In genomic region chr22:39528681-39529486, GRCh38 we compare ENCODE assay signal across 8 cellular contexts. TPM values are rescaled to one million over a fixed set of nuclear protein-coding genes. Genes with fewer than 3 reads are reported as not detected.
DNase-seq lines count a peak whose midpoint lies in the region; ATAC-seq, FAIRE-seq and TF ChIP-seq lines count a peak whose summit lies in the region.

No MANE protein-coding gene starts in this region.

- peaks cover 86% of the 10 kb centered on the region for H3K4me1 Mint-ChIP-seq in activated CD4-positive, alpha-beta T cell treated with anti-CD3 and anti-CD28 coated beads, Interleukin-2, amount 10 ng/mL, durations not matched to agents 7 days and 5 days

- H3K27me3 Mint-ChIP-seq in activated CD4-positive, alpha-beta T cell treated with anti-CD3 and anti-CD28 coated beads, Interleukin-2, amount 10 ng/mL, durations not matched to agents 7 days and 5 days: no peaks in the 10 kb centered on the region

- peaks cover 42% of the 10 kb centered on the region for H4K20me1 ChIP-seq in HepG2 (ENCODE audit: insufficient read depth, low read length)

- no peaks in the 10 kb centered on the region for H3K9me3 ChIP-seq in colonic mucosa
- H3K9me3 ChIP-seq in HepG2 (ENCODE audit: low read length): no peaks in the 10 kb centered on the region

- in situ Hi-C loops in HepG2 (cut with HindIII; ENCODE audit: extremely low pct_ligation_motif_present, low pct_unique_long_range_greater_than_20kb): no loop called here

- peak overlapping the region; percentile 59 for H3K4me2 ChIP-seq in HepG2 (ENCODE audit: low read depth, low read length)

- H3K9me3 Mint-ChIP-seq in activated CD4-positive, alpha-beta T cell treated with anti-CD3 and anti-CD28 coated beads, Interleukin-2, amount 10 ng/mL, durations not matched to agents 7 days and 5 days: no peaks in the 10 kb centered on the region

- H3K36me3 ChIP-seq in colonic mucosa (no peaks in the 10 kb centered on the region), HepG2 (replicated peaks in 1 of 2; ENCODE audit: control insufficient read depth in 1 of 2, insufficient read depth in 2 of 2, low read length in 2 of 2) (peaks cover 3 to 15% of the 10 kb centered on the region in 2 experiments)

- TF ChIP-seq RAD21 in HepG2 (CRISPR knock-in tag; IDR thresholded peaks at IDR 0.05): peak; percentile 98

- H3K4me3 ChIP-seq in colonic mucosa (peak overlapping the region; percentile 23), HepG2 (replicated peaks in 1 of 3; ENCODE audit: insufficient read depth in 1 of 3, low read depth in 2 of 3, low read length in 3 of 3) (peak overlapping the region in 1 of 3 experiments; percentile 9; a peak in 1 of 6 replicates)

- peak overlapping the region; percentile 80 for H3K27ac Mint-ChIP-seq in activated CD4-positive, alpha-beta T cell treated with anti-CD3 and anti-CD28 coated beads, Interleukin-2, amount 10 ng/mL, durations not matched to agents 7 days and 5 days

- peak overlapping the region; percentile 89 for H3K27ac ChIP-seq in colonic mucosa
- no peak overlapping the region for H3K27ac ChIP-seq in HepG2 (ENCODE audit: extremely low read length, insufficient read depth, low read length)

- DNase-seq in EH (ENCODE audit: low read depth): peak; percentile 84
- peak; percentile 90 to 95 for DNase-seq in NCI-H526 (lab: John Stamatoyannopoulos, UW)
- DNase-seq in activated CD4-positive, alpha-beta T cell treated with anti-CD3 and anti-CD28 coated beads, Interleukin-2, amount 10 ng/mL, durations not matched to agents 7 days and 5 days: peak; percentile 93
- peak; percentile 95 for DNase-seq in colonic mucosa
- peak; percentile 80 for DNase-seq in HepG2 (ENCODE audit: low spot score)
- peak; percentile 91 to 93 for DNase-seq in stimulated activated CD4-positive, alpha-beta T cell treated with anti-CD3 and anti-CD28 coated beads, Interleukin-2, amount 100 ng/mL, for 24 hours

- intact Hi-C loops in colonic mucosa (cut with DNase I) (loop anchor here (5.0 to 10.0 kb wide), 3 partner anchors 37 to 354 kb away; partner anchors contain the start of gene RPL3), HepG2 (cut with micrococcal nuclease; ENCODE audit: unreplicated experiment) (loop anchor here (1.0 kb wide), 1 partner anchor 36 kb away; no protein-coding TSS in a partner anchor)

- POLR2A ChIA-PET in activated CD4-positive, alpha-beta T cell treated with anti-CD3 and anti-CD28 coated beads, Interleukin-2, amount 10 ng/mL, durations not matched to agents 7 days and 5 days (lab: Charles Lee): interaction anchor here (0.6 to 1.2 kb wide), 3 partner anchors 9 to 210 kb away, joined by 4 to 7 read pairs (median 6); partner anchors contain the start of genes ATF4, RPL3 and TAB1
- POLR2A ChIA-PET in HepG2 (lab: Yijun Ruan, JAX): interaction anchor here (0.8 to 11.2 kb wide), 10 partner anchors 8 to 515 kb away, joined by 3 to 167 read pairs (median 6); partner anchors contain the start of genes ATF4, MIEF1, RPL3 and TAB1

- no peak overlapping the region for H2AFZ ChIP-seq in HepG2 (ENCODE audit: low read length)

- TF ChIP-seq EP300 in HepG2 (IDR thresholded peaks at IDR 0.05; ENCODE audit: low read depth in 2 of 2, low read length in 2 of 2) (peak; percentile 24 to 81; a peak in 2 of 4 replicates), HepG2 (CRISPR knock-in tag; IDR thresholded peaks at IDR 0.05; ENCODE audit: borderline replicate concordance) (peak; percentile 52)

- FAIRE-seq in HepG2 (lab: Jason Lieb, UNC): no peak

- peak overlapping the region; percentile 52 for H3K4me3 Mint-ChIP-seq in activated CD4-positive, alpha-beta T cell treated with anti-CD3 and anti-CD28 coated beads, Interleukin-2, amount 10 ng/mL, durations not matched to agents 7 days and 5 days

- peak; percentile 98 for TF ChIP-seq CTCF in colonic mucosa (IDR thresholded peaks at IDR 0.05)
- peak; percentile 100 for TF ChIP-seq CTCF in HepG2 (CRISPR knock-in tag; IDR thresholded peaks at IDR 0.05)

- CTCF ChIA-PET in activated CD4-positive, alpha-beta T cell treated with anti-CD3 and anti-CD28 coated beads, Interleukin-2, amount 10 ng/mL, durations not matched to agents 7 days and 5 days (lab: Charles Lee): interaction anchor here (0.6 to 11.4 kb wide), 47 partner anchors 9 to 820 kb away, joined by 3 to 216 read pairs (median 5); partner anchors contain the start of genes ATF4, CBX7, FAM83F and MIEF1
- CTCF ChIA-PET in HepG2 (lab: Yijun Ruan, JAX; ENCODE audit: low intra/inter-chr PET ratio, low total read pairs): interaction anchor here (1.6 to 3.3 kb wide), 2 partner anchors 33 to 36 kb away, joined by 18 to 24 read pairs; no protein-coding TSS in a partner anchor

- no TSS peak for BruUV-seq in HepG2 (replicated peaks; lab: Mats Ljungman, UMichigan)

- peaks cover 59% of the 10 kb centered on the region for H3K36me3 Mint-ChIP-seq in activated CD4-positive, alpha-beta T cell treated with anti-CD3 and anti-CD28 coated beads, Interleukin-2, amount 10 ng/mL, durations not matched to agents 7 days and 5 days (ENCODE audit: low read depth)

- peaks cover 21% of the 10 kb centered on the region for H3K79me2 ChIP-seq in HepG2 (ENCODE audit: insufficient read depth, low read length)

- H3K4me1 ChIP-seq in colonic mucosa (peaks cover 43% of the 10 kb centered on the region), HepG2 (ENCODE audit: insufficient read depth, low read length) (peaks cover 83% of the 10 kb centered on the region)

- H3K27me3 ChIP-seq in colonic mucosa (no peaks in the 10 kb centered on the region), HepG2 (ENCODE audit: control insufficient read depth in 1 of 2, insufficient read depth in 2 of 2, low read length in 2 of 2) (no peaks in the 10 kb centered on the region; a peak in 1 of 5 replicates)

- peak overlapping the region; percentile 15 to 83 for H3K9ac ChIP-seq in colonic mucosa (ENCODE audit: low read depth in 2 of 2, low read length in 2 of 2)
- no peak overlapping the region for H3K9ac ChIP-seq in HepG2 (ENCODE audit: insufficient read depth, low read depth, low read length)

- TF ChIP-seq POLR2A in HepG2 (IDR thresholded peaks at IDR 0.05; ENCODE audit: insufficient read depth in 1 of 2, low read depth in 2 of 2, low read length in 2 of 2): 0 out of 4 replicates have a peak, but pooled peaks of 1 of the 2 experiments have one; percentile 2

- ATAC-seq in HG03432 (IDR thresholded peaks at IDR 0.05; ENCODE audit: unreplicated experiment) (peak; percentile 31), HepG2 (peak; percentile 12), GM21786 (IDR thresholded peaks at IDR 0.05; ENCODE audit: unreplicated experiment) (no peak)

- WGBS in HepG2 (ENCODE audit: low lambda C conversion rate): over 99% methylated on average over 10 of the region's 32 CpGs

RNA-seq across cellular contexts. Expression of gene RPS19BP1, which starts 3.7 kb away (rescaled TPM):
- 10 to 100 TPM; 51.8 to 69.3 TPM for total RNA-seq in activated CD4-positive, alpha-beta T cell treated with anti-CD3 and anti-CD28 coated beads, Interleukin-2, amount 10 ng/mL, durations not matched to agents 7 days and 5 days
- 100 to 1,000 TPM in 1 of 2 donors, 10 to 100 TPM in 1; 61.4 to 111 TPM for total RNA-seq in colonic mucosa
- total RNA-seq in HepG2 (2016; rRNA removed; fragmentation: Illumina TruSeq; extraction: Trizol): 81.3 and 88.2 TPM in 2 replicates
- 128 and 142 TPM in 2 replicates for total RNA-seq in HepG2 (2016; cell fraction: cytosol; rRNA removed; fragmentation: Illumina TruSeq; extraction: Trizol; ENCODE audit: low read depth)
- total RNA-seq in HepG2 (2016; cell fraction: insoluble cytoplasmic fraction; rRNA removed; fragmentation: Illumina TruSeq; extraction: Trizol): 77.0 and 92.6 TPM in 2 replicates
- 138 and 159 TPM in 2 replicates for total RNA-seq in HepG2 (2016; cell fraction: membrane; rRNA removed; fragmentation: Illumina TruSeq; extraction: Trizol)
- total RNA-seq in HepG2 (2016; cell fraction: nucleus; rRNA removed; fragmentation: Illumina TruSeq; extraction: Trizol): 32.9 and 36.8 TPM in 2 replicates
- polyA plus RNA-seq in HepG2 (2011; rRNA removed): 44.3 and 47.8 TPM in 2 replicates
- polyA plus RNA-seq in HepG2 (2011; cell fraction: cytosol; rRNA removed): 48.9 and 72.7 TPM in 2 replicates
- polyA plus RNA-seq in HepG2 (2011; cell fraction: nucleus; rRNA removed): 39.6 and 43.4 TPM in 2 replicates
- polyA plus RNA-seq in HepG2 (2012): 22.5 and 32.4 TPM in 2 replicates
- polyA plus RNA-seq in HepG2 (2016; cell fraction: cytosol; fragmentation: Illumina TruSeq; extraction: Trizol; ENCODE audit: low read depth): 155 and 179 TPM in 2 replicates
- 84.3 and 101 TPM in 2 replicates for polyA plus RNA-seq in HepG2 (2016; cell fraction: insoluble cytoplasmic fraction; fragmentation: Illumina TruSeq; extraction: Trizol; ENCODE audit: low read depth)
- 130 and 146 TPM in 2 replicates for polyA plus RNA-seq in HepG2 (2016; cell fraction: membrane; fragmentation: Illumina TruSeq; extraction: Trizol; ENCODE audit: low read depth)
- polyA plus RNA-seq in HepG2 (2016; cell fraction: nucleus; fragmentation: Illumina TruSeq; extraction: Trizol; ENCODE audit: insufficient read depth, low read depth): 72.3 and 78.7 TPM in 2 replicates
- polyA minus RNA-seq in HepG2 (2011; rRNA and poly(A)+ RNA removed; ENCODE audit: low replicate concordance): 8.8 and 14.5 TPM in 2 replicates
- polyA minus RNA-seq in HepG2 (2011; cell fraction: cytosol; rRNA and poly(A)+ RNA removed): 7.8 and 8.0 TPM in 2 replicates
- 12.2 and 13.9 TPM in 2 replicates for polyA minus RNA-seq in HepG2 (2011; cell fraction: nucleus; rRNA and poly(A)+ RNA removed)

RNA-seq across cellular contexts. Expression of gene ATF4, which starts 8.5 kb away (rescaled TPM):
- 100 to 1,000 TPM; 372 to 437 TPM for total RNA-seq in activated CD4-positive, alpha-beta T cell treated with anti-CD3 and anti-CD28 coated beads, Interleukin-2, amount 10 ng/mL, durations not matched to agents 7 days and 5 days
- total RNA-seq in colonic mucosa (100 to 1,000 TPM; 279 to 302 TPM), HepG2 (2016; rRNA removed; fragmentation: Illumina TruSeq; extraction: Trizol) (442 and 486 TPM in 2 replicates)
- total RNA-seq in HepG2 (2016; cell fraction: cytosol; rRNA removed; fragmentation: Illumina TruSeq; extraction: Trizol; ENCODE audit: low read depth): 489 and 519 TPM in 2 replicates
- total RNA-seq in HepG2 (2016; cell fraction: insoluble cytoplasmic fraction; rRNA removed; fragmentation: Illumina TruSeq; extraction: Trizol): 409 and 471 TPM in 2 replicates
- total RNA-seq in HepG2 (2016; cell fraction: membrane; rRNA removed; fragmentation: Illumina TruSeq; extraction: Trizol): 1,028 and 1,060 TPM in 2 replicates
- total RNA-seq in HepG2 (2016; cell fraction: nucleus; rRNA removed; fragmentation: Illumina TruSeq; extraction: Trizol): 286 and 328 TPM in 2 replicates
- 1,157 and 1,297 TPM in 2 replicates for polyA plus RNA-seq in HepG2 (2011; rRNA removed)
- 1,218 and 1,254 TPM in 2 replicates for polyA plus RNA-seq in HepG2 (2011; cell fraction: cytosol; rRNA removed)
- 1,279 and 1,395 TPM in 2 replicates for polyA plus RNA-seq in HepG2 (2011; cell fraction: nucleus; rRNA removed)
- polyA plus RNA-seq in HepG2 (2012): 465 and 610 TPM in 2 replicates
- polyA plus RNA-seq in HepG2 (2016; cell fraction: cytosol; fragmentation: Illumina TruSeq; extraction: Trizol; ENCODE audit: low read depth): 745 and 811 TPM in 2 replicates
- polyA plus RNA-seq in HepG2 (2016; cell fraction: insoluble cytoplasmic fraction; fragmentation: Illumina TruSeq; extraction: Trizol; ENCODE audit: low read depth): 563 and 623 TPM in 2 replicates
- polyA plus RNA-seq in HepG2 (2016; cell fraction: membrane; fragmentation: Illumina TruSeq; extraction: Trizol; ENCODE audit: low read depth): 1,265 and 1,282 TPM in 2 replicates
- polyA plus RNA-seq in HepG2 (2016; cell fraction: nucleus; fragmentation: Illumina TruSeq; extraction: Trizol; ENCODE audit: insufficient read depth, low read depth): 710 and 725 TPM in 2 replicates
- polyA minus RNA-seq in HepG2 (2011; rRNA and poly(A)+ RNA removed; ENCODE audit: low replicate concordance): 242 and 314 TPM in 2 replicates
- polyA minus RNA-seq in HepG2 (2011; cell fraction: cytosol; rRNA and poly(A)+ RNA removed): 175 and 193 TPM in 2 replicates
- 213 and 242 TPM in 2 replicates for polyA minus RNA-seq in HepG2 (2011; cell fraction: nucleus; rRNA and poly(A)+ RNA removed)

RNA-seq across cellular contexts. Expression of gene MIEF1, which starts 26.8 kb away (rescaled TPM):
- total RNA-seq in activated CD4-positive, alpha-beta T cell treated with anti-CD3 and anti-CD28 coated beads, Interleukin-2, amount 10 ng/mL, durations not matched to agents 7 days and 5 days: 10 to 100 TPM; 34.8 to 40.0 TPM
- total RNA-seq in colonic mucosa: 10 to 100 TPM; 28.6 to 36.6 TPM
- 34.8 and 41.4 TPM in 2 replicates for total RNA-seq in HepG2 (2016; rRNA removed; fragmentation: Illumina TruSeq; extraction: Trizol)
- 5.5 and 6.5 TPM in 2 replicates for total RNA-seq in HepG2 (2016; cell fraction: cytosol; rRNA removed; fragmentation: Illumina TruSeq; extraction: Trizol; ENCODE audit: low read depth)
- total RNA-seq in HepG2 (2016; cell fraction: insoluble cytoplasmic fraction; rRNA removed; fragmentation: Illumina TruSeq; extraction: Trizol): 33.7 and 36.8 TPM in 2 replicates
- 22.9 and 23.9 TPM in 2 replicates for total RNA-seq in HepG2 (2016; cell fraction: membrane; rRNA removed; fragmentation: Illumina TruSeq; extraction: Trizol)
- total RNA-seq in HepG2 (2016; cell fraction: nucleus; rRNA removed; fragmentation: Illumina TruSeq; extraction: Trizol): 26.2 and 27.8 TPM in 2 replicates
- polyA plus RNA-seq in HepG2 (2011; rRNA removed): 21.7 and 22.3 TPM in 2 replicates
- polyA plus RNA-seq in HepG2 (2011; cell fraction: cytosol; rRNA removed): 19.7 and 20.6 TPM in 2 replicates
- 24.5 and 25.2 TPM in 2 replicates for polyA plus RNA-seq in HepG2 (2011; cell fraction: nucleus; rRNA removed)
- 28.6 and 29.6 TPM in 2 replicates for polyA plus RNA-seq in HepG2 (2012)
- polyA plus RNA-seq in HepG2 (2016; cell fraction: cytosol; fragmentation: Illumina TruSeq; extraction: Trizol; ENCODE audit: low read depth): 2.6 and 3.1 TPM in 2 replicates
- 31.2 and 35.5 TPM in 2 replicates for polyA plus RNA-seq in HepG2 (2016; cell fraction: insoluble cytoplasmic fraction; fragmentation: Illumina TruSeq; extraction: Trizol; ENCODE audit: low read depth)
- polyA plus RNA-seq in HepG2 (2016; cell fraction: membrane; fragmentation: Illumina TruSeq; extraction: Trizol; ENCODE audit: low read depth): 11.4 and 11.8 TPM in 2 replicates
- polyA plus RNA-seq in HepG2 (2016; cell fraction: nucleus; fragmentation: Illumina TruSeq; extraction: Trizol; ENCODE audit: insufficient read depth, low read depth): 32.6 and 32.8 TPM in 2 replicates
- 36.4 and 63.8 TPM in 2 replicates for polyA minus RNA-seq in HepG2 (2011; rRNA and poly(A)+ RNA removed; ENCODE audit: low replicate concordance)
- polyA minus RNA-seq in HepG2 (2011; cell fraction: cytosol; rRNA and poly(A)+ RNA removed): 19.3 and 21.8 TPM in 2 replicates
- polyA minus RNA-seq in HepG2 (2011; cell fraction: nucleus; rRNA and poly(A)+ RNA removed): 27.2 and 33.9 TPM in 2 replicates

RNA-seq across cellular contexts. Expression of gene CACNA1I, which starts 41.7 kb away (rescaled TPM):
- total RNA-seq in activated CD4-positive, alpha-beta T cell treated with anti-CD3 and anti-CD28 coated beads, Interleukin-2, amount 10 ng/mL, durations not matched to agents 7 days and 5 days: 1 to 10 TPM; 8.4 to 9.3 TPM
- total RNA-seq in colonic mucosa: 1 to 10 TPM in 1 of 2 donors, under 1 TPM in 1; 0.69 to 1.0 TPM
- not detected in 2 replicates for total RNA-seq in HepG2 (2016; rRNA removed; fragmentation: Illumina TruSeq; extraction: Trizol)
- not detected in 2 replicates for total RNA-seq in HepG2 (2016; cell fraction: cytosol; rRNA removed; fragmentation: Illumina TruSeq; extraction: Trizol; ENCODE audit: low read depth)
- not detected in 2 replicates for total RNA-seq in HepG2 (2016; cell fraction: insoluble cytoplasmic fraction; rRNA removed; fragmentation: Illumina TruSeq; extraction: Trizol)
- total RNA-seq in HepG2 (2016; cell fraction: membrane; rRNA removed; fragmentation: Illumina TruSeq; extraction: Trizol): not detected in 2 replicates
- total RNA-seq in HepG2 (2016; cell fraction: nucleus; rRNA removed; fragmentation: Illumina TruSeq; extraction: Trizol): not detected in 2 replicates
- not detected in 2 replicates for polyA plus RNA-seq in HepG2 (2011; rRNA removed)
- polyA plus RNA-seq in HepG2 (2011; cell fraction: cytosol; rRNA removed): not detected in 2 replicates
- polyA plus RNA-seq in HepG2 (2011; cell fraction: nucleus; rRNA removed): 0.02 TPM in 2 replicates
- 0.03 TPM in 1 of 2 replicates, not detected in the other for polyA plus RNA-seq in HepG2 (2012)
- polyA plus RNA-seq in HepG2 (2016; cell fraction: cytosol; fragmentation: Illumina TruSeq; extraction: Trizol; ENCODE audit: low read depth): not detected in 2 replicates
- not detected in 2 replicates for polyA plus RNA-seq in HepG2 (2016; cell fraction: insoluble cytoplasmic fraction; fragmentation: Illumina TruSeq; extraction: Trizol; ENCODE audit: low read depth)
- polyA plus RNA-seq in HepG2 (2016; cell fraction: membrane; fragmentation: Illumina TruSeq; extraction: Trizol; ENCODE audit: low read depth): not detected in 2 replicates
- polyA plus RNA-seq in HepG2 (2016; cell fraction: nucleus; fragmentation: Illumina TruSeq; extraction: Trizol; ENCODE audit: insufficient read depth, low read depth): not detected in 2 replicates
- polyA minus RNA-seq in HepG2 (2011; rRNA and poly(A)+ RNA removed; ENCODE audit: low replicate concordance): 0.04 and 0.05 TPM in 2 replicates
- polyA minus RNA-seq in HepG2 (2011; cell fraction: cytosol; rRNA and poly(A)+ RNA removed): not detected in 2 replicates
- polyA minus RNA-seq in HepG2 (2011; cell fraction: nucleus; rRNA and poly(A)+ RNA removed): not detected in 2 replicates
